Comparison of ENCODE assay signal across 8 cellular contexts in genomic region chr11:83051760-83052671, GRCh38. TPM values are rescaled to one million over a fixed set of nuclear protein-coding genes. Genes with fewer than 3 reads are reported as not detected.
DNase-seq lines count a peak whose midpoint lies in the region; ATAC-seq and TF ChIP-seq lines count a peak whose summit lies in the region.

No MANE protein-coding gene starts in this region.

- ATAC-seq in HG02885 (IDR thresholded peaks at IDR 0.05; ENCODE audit: poor library complexity, unreplicated experiment) (no peak), HG02610 (IDR thresholded peaks at IDR 0.05; ENCODE audit: unreplicated experiment) (no peak), GM18511 (IDR thresholded peaks at IDR 0.05; ENCODE audit: unreplicated experiment) (no peak)

- peaks cover 100% of the 10 kb centered on the region for H3K79me2 ChIP-seq in OCI-LY3 (ENCODE audit: low read length)

- intact Hi-C loops in esophagus muscularis mucosa (cut with DNase I) (no loop called here), posterior cingulate gyrus (cut with DNase I) (no loop called here), posterior vena cava (cut with DNase I) (no loop called here)

- WGBS in esophagus muscularis mucosa, result 42% methylated on average over 6 of the region's 6 CpGs

- peaks cover 72% of the 10 kb centered on the region for H3K36me3 ChIP-seq in OCI-LY3 (replicated peaks; ENCODE audit: low read depth, low read length)
- no peaks in the 10 kb centered on the region for H3K36me3 ChIP-seq in esophagus muscularis mucosa

- H3K4me1 ChIP-seq in OCI-LY3 (ENCODE audit: low read length) (peaks cover 74% of the 10 kb centered on the region), esophagus muscularis mucosa (peaks cover 44 to 66% (median 58%) of the 10 kb centered on the region in 4 donors)

- H3K27me3 ChIP-seq in OCI-LY3 (ENCODE audit: low read depth, low read length) (no peaks in the 10 kb centered on the region), esophagus muscularis mucosa (no peaks in the 10 kb centered on the region)

- no peaks in the 10 kb centered on the region; the same call in 1 of the 2 replicates for H3K9me3 ChIP-seq in OCI-LY3 (ENCODE audit: insufficient read depth, low read length)
- no peaks in the 10 kb centered on the region for H3K9me3 ChIP-seq in esophagus muscularis mucosa

- DNase-seq in COLO668 (lab: John Stamatoyannopoulos, UW; ENCODE audit: unreplicated experiment), result peak; percentile 5
- no peak for DNase-seq in esophagus muscularis mucosa (ENCODE audit: extremely low spot score)
- DNase-seq in posterior cingulate gyrus, result peak in 7 of 10 donors; percentile 28 to 90 (median 56)
- DNase-seq in posterior vena cava (ENCODE audit: low spot score), result no peak

- peaks cover 100% of the 10 kb centered on the region for H4K20me1 ChIP-seq in OCI-LY3 (ENCODE audit: insufficient read depth, low read length)

- H3K27ac ChIP-seq in OCI-LY3 (ENCODE audit: low read length) (peak overlapping the region; percentile 68), esophagus muscularis mucosa (replicated peaks in 1 of 4) (peak overlapping the region; percentile 78 to 86 (median 84))

- TF ChIP-seq CTCF in OCI-LY3 (IDR thresholded peaks at IDR 0.05; ENCODE audit: low read depth, low read length), result no peak
- no peak for TF ChIP-seq CTCF in esophagus muscularis mucosa (IDR thresholded peaks at IDR 0.05)

- TF ChIP-seq EP300 in esophagus muscularis mucosa (IDR thresholded peaks at IDR 0.05), result peak; percentile 89

- H3K9ac ChIP-seq in OCI-LY3 (ENCODE audit: low read length), result no peak overlapping the region

- no peak overlapping the region for H2AFZ ChIP-seq in OCI-LY3 (ENCODE audit: low read depth, low read length)

- no peak for TF ChIP-seq POLR2A in esophagus muscularis mucosa (IDR thresholded peaks at IDR 0.05; ENCODE audit: low read depth)

- H3K4me2 ChIP-seq in OCI-LY3 (ENCODE audit: low read length), result no peak overlapping the region

- H3K4me3 ChIP-seq in OCI-LY3 (ENCODE audit: low read length) (no peak overlapping the region), esophagus muscularis mucosa (no peak overlapping the region)

RNA-seq across cellular contexts. Expression of gene RAB30, which starts 19.7 kb away (rescaled TPM):
- total RNA-seq in esophagus muscularis mucosa, result 10 to 100 TPM; 11.3 to 19.8 (median 18.2) TPM
- total RNA-seq in posterior vena cava, result 10 to 100 TPM; 22.1 to 27.9 TPM

Comparison
In these comparisons a context has a peak if more than half of its experiments do, and no peak if none do; other contexts are left out.
1. DNase-seq: peak in COLO668 (single experiment) and posterior cingulate gyrus (7 of 10); none in esophagus muscularis mucosa (single experiment) and posterior vena cava (single experiment).